Comparison of ENCODE assay signal across 26 cellular contexts in the genomic region with DNA sequence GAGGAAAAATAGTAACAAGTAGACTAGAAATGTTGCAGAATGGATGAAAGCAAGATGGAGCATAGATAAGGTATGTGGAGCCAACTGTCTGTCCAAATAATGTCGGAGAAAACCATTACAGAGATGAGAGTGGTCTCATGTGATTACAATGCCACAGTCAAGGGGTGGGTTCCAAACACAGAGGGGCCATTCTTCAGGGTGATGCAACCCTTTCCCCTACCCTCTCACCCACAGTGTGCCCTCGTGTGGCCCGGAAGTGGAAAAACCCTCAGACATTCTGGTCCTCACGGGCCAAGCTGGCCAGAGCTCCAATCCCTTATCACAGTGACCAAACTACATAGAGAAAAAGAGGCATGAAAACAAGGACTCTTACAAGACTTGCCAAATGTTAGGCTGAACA. TPM values are rescaled to one million over a fixed set of nuclear protein-coding genes. Genes with fewer than 3 reads are reported as not detected.
"Had no signal": no experiment of that assay in that cellular context is flagged by ENCODE, and none has a peak within 500 bp of the region (broad histone marks: within the 10 kb centered on the region; RNA-seq: fewer than 3 reads in every experiment).

No MANE protein-coding gene starts in this region.

- H3K36me3 ChIP-seq: ovary, upper lobe of left lung had no signal

- H3K9me3 ChIP-seq: body of pancreas, mucosa of descending colon, ovary, testis, upper lobe of left lung had no signal

- H3K27me3 ChIP-seq: body of pancreas, ovary, testis, upper lobe of left lung had no signal

- H3K4me1 ChIP-seq: body of pancreas, testis, upper lobe of left lung had no signal

- H3K27ac ChIP-seq: body of pancreas, ovary, testis, upper lobe of left lung had no signal

- DNase-seq: activated CD4-positive, alpha-beta T cell treated with anti-CD3 and anti-CD28 coated beads, Interleukin-2, amount 10 ng/mL, durations not matched to agents 24 days and 14 days; activated CD4-positive, CD25-positive, alpha-beta regulatory T cell; activated CD8-positive, alpha-beta T cell treated with anti-CD3 and anti-CD28 coated beads for 36 hours; activated naive CD4-positive, alpha-beta T cell; activated naive CD8-positive, alpha-beta T cell treated with anti-CD3 and anti-CD28 coated beads, Interleukin-2, amount 10 ng/mL, durations not matched to agents 7 days and 5 days; activated T-cell treated with anti-CD3 and anti-CD28 coated beads, Interleukin-2, amount 50 U/mL, for 1 hour; amygdala; body of pancreas; caudate nucleus; effector memory CD8-positive, alpha-beta T cell; foreskin fibroblast; glutamatergic neuron; hippocampal formation; kidney; mucosa of descending colon; naive thymus-derived CD4-positive, alpha-beta T cell; ovary; stimulated activated CD4-positive, alpha-beta T cell treated with anti-CD3 and anti-CD28 coated beads, Interleukin-4, amount 100 ng/mL, for 24 hours; testis; upper lobe of left lung had no signal

- ATAC-seq: activated CD8-positive, alpha-beta T cell treated with anti-CD3 and anti-CD28 coated beads for 36 hours; activated T-helper 17 cell treated with anti-CD3 and anti-CD28 coated beads, Interleukin-2, amount 50 U/mL, for 72 hours; body of pancreas; effector memory CD8-positive, alpha-beta T cell; left lobe of liver; mucosa of descending colon; naive thymus-derived CD4-positive, alpha-beta T cell; sciatic nerve; stimulated activated effector memory CD8-positive, alpha-beta T cell treated with anti-CD3 and anti-CD28 coated beads, Interleukin-12 subunit alpha, Interleukin-12 subunit beta, amount 100 ng/mL, for 72 hours had no signal

- H3K4me3 ChIP-seq: body of pancreas, lung, mucosa of descending colon, ovary, testis, upper lobe of left lung had no signal

RNA-seq across cellular contexts. Expression of a gene that starts 17.7 kb away (rescaled TPM):
- total RNA-seq: activated naive CD8-positive, alpha-beta T cell treated with anti-CD3 and anti-CD28 coated beads, Interleukin-2, amount 10 ng/mL, durations not matched to agents 7 days and 5 days; body of pancreas; pulmonary artery endothelial cell had no signal
